ENCODE assay signal across 1 cellular context in genomic region chr20:38729767-38730166, GRCh38.
TF ChIP-seq lines count a peak whose summit lies in the region.

No MANE protein-coding gene starts in this region.

TF ChIP-seq in HEK293, 187 proteins besides CTCF, POLR2A, EP300 and RAD21:
- peak; percentile 34; the same call in 1 of the 2 replicates for TF ChIP-seq ZNF335 (tag by site-specific recombination; conservative IDR thresholded peaks at IDR 0.05)
- no peak for TF ChIP-seq ZNF221 (tag by site-specific recombination; IDR thresholded peaks at IDR 0.05; ENCODE audit: borderline replicate concordance)
- TF ChIP-seq ZNF645 (tag by site-specific recombination; IDR thresholded peaks at IDR 0.05), result no peak
